In the genomic region with DNA sequence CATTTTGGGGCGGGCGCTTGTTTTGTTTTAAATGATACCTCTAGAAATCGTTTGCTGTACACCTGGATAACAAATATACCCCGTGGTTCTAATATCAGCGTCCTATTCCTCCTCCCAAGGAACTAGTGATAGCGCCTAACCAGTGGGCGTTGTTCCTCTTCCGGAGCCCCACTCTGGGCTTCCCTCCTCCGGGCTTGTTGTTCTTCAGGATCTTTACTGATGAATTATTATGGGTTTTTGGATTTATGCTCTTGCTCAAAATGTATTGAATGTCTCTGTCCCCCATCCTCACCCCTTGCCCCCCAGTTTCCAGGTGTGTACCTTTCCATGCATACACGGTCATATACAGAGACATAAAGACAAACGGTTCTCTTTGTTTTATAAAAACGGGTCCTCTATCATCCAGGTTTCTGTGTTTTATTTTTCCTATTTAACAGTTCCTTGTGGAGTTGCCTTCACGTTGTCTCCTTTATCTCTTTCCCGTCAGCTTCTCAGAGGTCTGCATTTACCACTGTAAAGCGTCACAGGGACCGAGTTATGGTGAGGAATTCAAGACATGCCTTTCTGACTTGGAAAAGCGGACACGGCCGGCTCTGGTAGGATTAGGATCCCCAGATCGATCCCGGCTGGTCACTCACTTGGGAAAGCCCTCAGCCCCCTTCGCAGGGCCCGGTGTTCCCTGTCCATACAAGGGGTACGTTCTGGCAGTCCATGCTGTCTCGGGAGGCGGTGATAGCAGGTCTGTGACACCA, we compare ENCODE assay signal across 1 cellular context.
TF ChIP-seq lines count a peak whose summit lies in the region.

No MANE protein-coding gene starts in this region.

TF ChIP-seq in WTC11, 78 proteins besides CTCF, POLR2A, EP300 and RAD21 (continued from another document):
- TF ChIP-seq, protein P1, sequence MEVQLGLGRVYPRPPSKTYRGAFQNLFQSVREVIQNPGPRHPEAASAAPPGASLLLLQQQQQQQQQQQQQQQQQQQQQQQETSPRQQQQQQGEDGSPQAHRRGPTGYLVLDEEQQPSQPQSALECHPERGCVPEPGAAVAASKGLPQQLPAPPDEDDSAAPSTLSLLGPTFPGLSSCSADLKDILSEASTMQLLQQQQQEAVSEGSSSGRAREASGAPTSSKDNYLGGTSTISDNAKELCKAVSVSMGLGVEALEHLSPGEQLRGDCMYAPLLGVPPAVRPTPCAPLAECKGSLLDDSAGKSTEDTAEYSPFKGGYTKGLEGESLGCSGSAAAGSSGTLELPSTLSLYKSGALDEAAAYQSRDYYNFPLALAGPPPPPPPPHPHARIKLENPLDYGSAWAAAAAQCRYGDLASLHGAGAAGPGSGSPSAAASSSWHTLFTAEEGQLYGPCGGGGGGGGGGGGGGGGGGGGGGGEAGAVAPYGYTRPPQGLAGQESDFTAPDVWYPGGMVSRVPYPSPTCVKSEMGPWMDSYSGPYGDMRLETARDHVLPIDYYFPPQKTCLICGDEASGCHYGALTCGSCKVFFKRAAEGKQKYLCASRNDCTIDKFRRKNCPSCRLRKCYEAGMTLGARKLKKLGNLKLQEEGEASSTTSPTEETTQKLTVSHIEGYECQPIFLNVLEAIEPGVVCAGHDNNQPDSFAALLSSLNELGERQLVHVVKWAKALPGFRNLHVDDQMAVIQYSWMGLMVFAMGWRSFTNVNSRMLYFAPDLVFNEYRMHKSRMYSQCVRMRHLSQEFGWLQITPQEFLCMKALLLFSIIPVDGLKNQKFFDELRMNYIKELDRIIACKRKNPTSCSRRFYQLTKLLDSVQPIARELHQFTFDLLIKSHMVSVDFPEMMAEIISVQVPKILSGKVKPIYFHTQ (CRISPR knock-in tag; IDR thresholded peaks at IDR 0.05): no peak
- TF ChIP-seq GTF2I (CRISPR knock-in tag; conservative IDR thresholded peaks at IDR 0.05): 0 out of 2 replicates have a peak, but pooled peaks have one; percentile 32
